32 cellular contexts compared by ENCODE assay signal in the genomic region with DNA sequence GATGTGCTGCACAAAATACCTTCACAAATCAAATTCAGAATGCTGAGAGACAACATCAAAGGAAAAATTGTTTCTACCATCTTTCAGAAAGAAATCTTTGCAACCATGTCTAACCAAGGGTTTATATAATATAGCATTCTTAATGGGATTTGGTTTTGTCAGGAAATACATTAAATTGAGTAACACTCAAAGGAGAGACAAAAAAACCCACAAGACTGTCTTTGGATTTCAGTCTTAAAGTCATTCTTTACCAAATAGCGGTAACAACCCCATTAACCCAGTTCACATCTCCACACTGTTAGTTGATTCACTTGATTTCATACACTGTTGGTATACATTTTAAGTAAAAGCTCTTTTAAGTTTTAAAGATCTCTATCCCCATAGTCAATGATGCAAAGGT.
"Had no signal": no experiment of that assay in that cellular context is flagged by ENCODE, and none has a peak within 500 bp of the region (broad histone marks: within the 10 kb centered on the region; RNA-seq: fewer than 3 reads in every experiment).

No MANE protein-coding gene starts in this region.

- H3K9me3 Mint-ChIP-seq: activated CD4-positive, alpha-beta T cell treated with anti-CD3 and anti-CD28 coated beads, Interleukin-2, amount 10 ng/mL, durations not matched to agents 24 days and 14 days; activated CD8-positive, alpha-beta T cell treated with anti-CD3 and anti-CD28 coated beads for 36 hours; activated naive CD8-positive, alpha-beta T cell treated with anti-CD3 and anti-CD28 coated beads for 36 hours; activated T-helper 17 cell treated with anti-CD3 and anti-CD28 coated beads, Interleukin-2, amount 50 U/mL, for 72 hours had no signal

- H3K27me3 Mint-ChIP-seq: activated CD4-positive, alpha-beta T cell treated with anti-CD3 and anti-CD28 coated beads, Interleukin-2, amount 10 ng/mL, durations not matched to agents 24 days and 14 days; activated naive CD8-positive, alpha-beta T cell treated with anti-CD3 and anti-CD28 coated beads for 36 hours; activated T-helper 17 cell treated with anti-CD3 and anti-CD28 coated beads, Interleukin-2, amount 50 U/mL, for 72 hours; central memory CD8-positive, alpha-beta T cell had no signal

- H3K4me1 Mint-ChIP-seq: activated CD4-positive, alpha-beta T cell treated with anti-CD3 and anti-CD28 coated beads, Interleukin-2, amount 10 ng/mL, durations not matched to agents 24 days and 14 days; activated naive CD8-positive, alpha-beta T cell treated with anti-CD3 and anti-CD28 coated beads for 36 hours; activated T-helper 17 cell treated with anti-CD3 and anti-CD28 coated beads, Interleukin-2, amount 50 U/mL, for 72 hours; central memory CD8-positive, alpha-beta T cell had no signal

- ATAC-seq: activated CD8-positive, alpha-beta T cell treated with anti-CD3 and anti-CD28 coated beads for 36 hours; activated T-cell treated with anti-CD3 and anti-CD28 coated beads, Interleukin-2, amount 50 U/mL, for 72 hours; activated T-helper 17 cell treated with anti-CD3 and anti-CD28 coated beads, Interleukin-2, amount 50 U/mL, for 72 hours; K562 had no signal

- DNase-seq: activated CD4-positive, alpha-beta T cell treated with anti-CD3 and anti-CD28 coated beads, Interleukin-2, amount 10 ng/mL, durations not matched to agents 24 days and 14 days; activated CD4-positive, alpha-beta T cell treated with anti-CD3 and anti-CD28 coated beads, Interleukin-2, amount 50 U/mL, for 4 hours; activated CD8-positive, alpha-beta T cell treated with anti-CD3 and anti-CD28 coated beads for 36 hours; activated effector memory CD4-positive, alpha-beta T cell treated with anti-CD3 and anti-CD28 coated beads, Interleukin-2, amount 50 U/mL, for 16 hours; activated naive CD4-positive, alpha-beta T cell; activated naive CD4-positive, alpha-beta T cell treated with anti-CD3 and anti-CD28 coated beads, Interleukin-2, amount 50 U/mL, for 16 hours; activated naive CD8-positive, alpha-beta T cell treated with anti-CD3 and anti-CD28 coated beads for 36 hours; activated T-cell treated with anti-CD3 and anti-CD28 coated beads, Interleukin-2, amount 50 U/mL, for 1 hour; activated T-cell treated with anti-CD3 and anti-CD28 coated beads, Interleukin-2, amount 50 U/mL, for 72 hours; amniotic stem cell; aorta; NCI-H1092 treated with DMSO at 0.1 percent for 48 hours; NCI-H1417; NCI-H146; NCI-H187; NCI-H2029 treated with DMSO at 0.1 percent for 48 hours; NCI-H2107; NCI-H2171; NCI-H510A; NCI-H526; NCI-H748 treated with DMSO at 0.1 percent for 48 hours; NK-92 treated with Interleukin-12 subunit alpha and Interleukin-12 subunit beta, amount 100 ng/mL, for 24 hours; SHP77; SJCRH30; SW 1271; T-helper 1 cell; T-helper 2 cell; T-helper 9 cell had no signal

- H3K27me3 ChIP-seq: cardiac muscle cell, SJCRH30 had no signal

- H3K4me3 Mint-ChIP-seq: activated CD4-positive, alpha-beta T cell treated with anti-CD3 and anti-CD28 coated beads, Interleukin-2, amount 10 ng/mL, durations not matched to agents 24 days and 14 days; activated CD8-positive, alpha-beta T cell treated with anti-CD3 and anti-CD28 coated beads for 36 hours; activated naive CD8-positive, alpha-beta T cell treated with anti-CD3 and anti-CD28 coated beads for 36 hours; activated T-cell treated with anti-CD3 and anti-CD28 coated beads, Interleukin-2, amount 50 U/mL, for 72 hours; activated T-helper 17 cell treated with anti-CD3 and anti-CD28 coated beads, Interleukin-2, amount 50 U/mL, for 72 hours; central memory CD8-positive, alpha-beta T cell had no signal

- H3K27ac Mint-ChIP-seq: activated CD4-positive, alpha-beta T cell treated with anti-CD3 and anti-CD28 coated beads, Interleukin-2, amount 10 ng/mL, durations not matched to agents 24 days and 14 days; activated CD8-positive, alpha-beta T cell treated with anti-CD3 and anti-CD28 coated beads for 36 hours; activated naive CD8-positive, alpha-beta T cell treated with anti-CD3 and anti-CD28 coated beads for 36 hours; activated T-cell treated with anti-CD3 and anti-CD28 coated beads, Interleukin-2, amount 50 U/mL, for 72 hours; activated T-helper 17 cell treated with anti-CD3 and anti-CD28 coated beads, Interleukin-2, amount 50 U/mL, for 72 hours had no signal

- H3K9me3 ChIP-seq: SJCRH30 had no signal

- H3K4me3 ChIP-seq: cardiac muscle cell, K562, SJCRH30 had no signal

- H3K36me3 ChIP-seq: cardiac muscle cell, SJCRH30 had no signal

- H3K27ac ChIP-seq: cardiac muscle cell, SJCRH30 had no signal

- H3K36me3 Mint-ChIP-seq: activated naive CD8-positive, alpha-beta T cell treated with anti-CD3 and anti-CD28 coated beads for 36 hours had no signal
